Comparison of ENCODE assay signal across 20 cellular contexts in the genomic region with DNA sequence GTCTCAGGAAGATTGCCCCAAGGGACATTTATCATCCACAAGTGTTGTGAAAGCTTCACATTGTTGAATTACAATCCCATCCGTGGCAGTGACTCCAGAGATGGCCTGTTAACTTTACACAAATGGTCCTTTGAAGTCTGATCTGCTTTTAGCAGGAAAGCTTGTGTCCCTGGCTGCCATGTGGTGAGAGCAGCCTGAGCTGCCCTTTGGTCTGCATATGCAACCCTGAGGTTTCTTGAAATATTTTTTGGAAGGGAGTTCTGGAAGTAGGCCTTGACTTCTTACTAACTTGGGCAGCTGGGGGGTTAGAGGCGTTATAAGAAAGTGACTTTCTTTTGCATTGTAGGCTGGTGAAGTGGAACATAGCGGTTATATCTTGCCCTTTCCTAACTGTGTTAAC. TPM values are rescaled to one million over a fixed set of nuclear protein-coding genes. Genes with fewer than 3 reads are reported as not detected.
DNase-seq lines count a peak whose midpoint lies in the region; ATAC-seq, FAIRE-seq and TF ChIP-seq lines count a peak whose summit lies in the region.
"Had no signal": no experiment of that assay in that cellular context is flagged by ENCODE, and none has a peak within 500 bp of the region (broad histone marks: within the 10 kb centered on the region; RNA-seq: fewer than 3 reads in every experiment).

No MANE protein-coding gene starts in this region.

- no peaks in the 10 kb centered on the region for H3K36me3 Mint-ChIP-seq in endodermal cell (ENCODE audit: low read depth)
- no peaks in the 10 kb centered on the region for H3K36me3 Mint-ChIP-seq in stimulated activated naive B cell treated with anti-CD40 and anti-IgM and Interleukin-4, amounts not matched to agents 10 μg/mL and 1 μg/mL and 100 μg/mL, for 72 hours
- H3K36me3 Mint-ChIP-seq: CD4-positive, alpha-beta memory T cell had no signal

- H3K36me3 ChIP-seq in endodermal cell (ENCODE audit: control insufficient read depth, insufficient read depth, low read length) (no peaks in the 10 kb centered on the region), subcutaneous abdominal adipose tissue (ENCODE audit: control insufficient read depth in 5 of 5, insufficient read depth in 5 of 5, low read length in 5 of 5) (no peaks in the 10 kb centered on the region)

- H3K9ac ChIP-seq in endodermal cell (ENCODE audit: extremely low read depth, low read length, poor library complexity, severe bottlenecking) (no peak overlapping the region), subcutaneous abdominal adipose tissue (ENCODE audit: low read length in 5 of 5) (no peak overlapping the region)

- H3K27ac ChIP-seq in endodermal cell (ENCODE audit: low read depth, low read length), result no peak overlapping the region
- H3K27ac ChIP-seq in subcutaneous abdominal adipose tissue (ENCODE audit: low read depth, low read length), result peak overlapping the region; percentile 26
- H3K27ac ChIP-seq: C4-2B had no signal

- H3K9me3 ChIP-seq in endodermal cell (ENCODE audit: control insufficient read depth, low read length) (no peaks in the 10 kb centered on the region), subcutaneous abdominal adipose tissue (ENCODE audit: control insufficient read depth in 5 of 5, low read length in 5 of 5) (no peaks in the 10 kb centered on the region)

- no peak overlapping the region for H3K4me3 Mint-ChIP-seq in endodermal cell
- no peak overlapping the region for H3K4me3 Mint-ChIP-seq in stimulated activated naive B cell treated with anti-CD40 and anti-IgM and Interleukin-4, amounts not matched to agents 10 μg/mL and 1 μg/mL and 100 μg/mL, for 72 hours
- H3K4me3 Mint-ChIP-seq: CD4-positive, alpha-beta memory T cell; H9 had no signal

- FAIRE-seq in HTR-8/SVneo (lab: Jason Lieb, UNC), result no peak
- FAIRE-seq: GM12892, GM18507, H1 had no signal

- no peak overlapping the region for H3K4me3 ChIP-seq in AG10803 (ENCODE audit: low read length)
- no peak overlapping the region for H3K4me3 ChIP-seq in endodermal cell (ENCODE audit: low read length)
- H3K4me3 ChIP-seq in subcutaneous abdominal adipose tissue (ENCODE audit: low read depth in 1 of 5, low read length in 5 of 5), result no peak overlapping the region

- peaks cover 7% of the 10 kb centered on the region for H3K27me3 ChIP-seq in endodermal cell (ENCODE audit: control insufficient read depth, insufficient read depth, low read length, poor library complexity, severe bottlenecking)
- H3K27me3 ChIP-seq in subcutaneous abdominal adipose tissue (ENCODE audit: control insufficient read depth in 5 of 5, insufficient read depth in 4 of 5, low read length in 5 of 5), result no peaks in the 10 kb centered on the region

- ATAC-seq in stimulated activated naive B cell treated with anti-CD40 and anti-IgM and Interleukin-4, amounts not matched to agents 10 μg/mL and 1 μg/mL and 100 μg/mL, for 72 hours (replicated peaks), result no peak

- 85 to 86% methylated on average over 3 of the region's 3 CpGs for WGBS in endodermal cell (ENCODE audit: insufficient coverage in 1 of 2, insufficient read length in 1 of 2), 2 experiments

- H3K9me3 Mint-ChIP-seq in endodermal cell, result peaks cover 9% of the 10 kb centered on the region
- H3K9me3 Mint-ChIP-seq in stimulated activated naive B cell treated with anti-CD40 and anti-IgM and Interleukin-4, amounts not matched to agents 10 μg/mL and 1 μg/mL and 100 μg/mL, for 72 hours, result no peaks in the 10 kb centered on the region

- H3K4me1 ChIP-seq in endodermal cell (ENCODE audit: control insufficient read depth, insufficient read depth, low read length), result no peaks in the 10 kb centered on the region
- H3K4me1 ChIP-seq in subcutaneous abdominal adipose tissue (ENCODE audit: control insufficient read depth in 5 of 5, insufficient read depth in 5 of 5, low read length in 5 of 5), result peaks cover 0 to 32% (median 17%) of the 10 kb centered on the region in 5 donors

- DNase-seq in AG10803 (ENCODE audit: low read depth) (peak; percentile 67), endodermal cell (peak; percentile 15), islet precursor cell (peak; percentile 54), HTR-8/SVneo (ENCODE audit: insufficient read length, low spot score) (no peak), T-helper 1 cell (no peak)
- DNase-seq in stimulated activated naive B cell treated with anti-CD40 and anti-IgM and Interleukin-4, amounts not matched to agents 10 μg/mL and 1 μg/mL and 100 μg/mL, for 72 hours, result no peak
- DNase-seq: 8988T; AML-193; CD4-positive, alpha-beta memory T cell; DMS153; DMS79; GDM1; H9 had no signal

- no peaks in the 10 kb centered on the region for H3K4me1 Mint-ChIP-seq in endodermal cell
- no peaks in the 10 kb centered on the region for H3K4me1 Mint-ChIP-seq in stimulated activated naive B cell treated with anti-CD40 and anti-IgM and Interleukin-4, amounts not matched to agents 10 μg/mL and 1 μg/mL and 100 μg/mL, for 72 hours
- H3K4me1 Mint-ChIP-seq: CD4-positive, alpha-beta memory T cell had no signal

- peaks cover 7% of the 10 kb centered on the region for H3K27me3 Mint-ChIP-seq in endodermal cell (ENCODE audit: insufficient read depth)
- H3K27me3 Mint-ChIP-seq in stimulated activated naive B cell treated with anti-CD40 and anti-IgM and Interleukin-4, amounts not matched to agents 10 μg/mL and 1 μg/mL and 100 μg/mL, for 72 hours, result peaks cover 12% of the 10 kb centered on the region in 2 donors

- H3K27ac Mint-ChIP-seq in endodermal cell, result no peak overlapping the region
- no peak overlapping the region for H3K27ac Mint-ChIP-seq in stimulated activated naive B cell treated with anti-CD40 and anti-IgM and Interleukin-4, amounts not matched to agents 10 μg/mL and 1 μg/mL and 100 μg/mL, for 72 hours
- H3K27ac Mint-ChIP-seq: CD4-positive, alpha-beta memory T cell; H9 had no signal

- TF ChIP-seq CTCF in AG10803 (conservative IDR thresholded peaks at IDR 0.05; ENCODE audit: low read length) (no peak), endodermal cell (conservative IDR thresholded peaks at IDR 0.05) (no peak)

RNA-seq across cellular contexts. Expression of a gene that starts 41.3 kb away (rescaled TPM):
- not detected for total RNA-seq in endodermal cell
- not detected for polyA plus RNA-seq in endodermal cell (2013, experiment 1 of 2)
- polyA plus RNA-seq in endodermal cell (2013, experiment 2 of 2), result not detected
- total RNA-seq: A673; CD4-positive, alpha-beta memory T cell; Daoy; H1; H9 had no signal
- polyA plus RNA-seq: CD4-positive, alpha-beta memory T cell; H1 had no signal

Comparison
In these comparisons a context has a peak if more than half of its experiments do, and no peak if none do; other contexts are left out.
1. DNase-seq: peak in AG10803 (single experiment), endodermal cell (single experiment) and islet precursor cell (single experiment); none in HTR-8/SVneo (single experiment), stimulated activated naive B cell treated with anti-CD40 and anti-IgM and Interleukin-4, amounts not matched to agents 10 μg/mL and 1 μg/mL and 100 μg/mL, for 72 hours (single experiment) and T-helper 1 cell (0 of 5).